9 cellular contexts compared by ENCODE assay signal in the genomic region with DNA sequence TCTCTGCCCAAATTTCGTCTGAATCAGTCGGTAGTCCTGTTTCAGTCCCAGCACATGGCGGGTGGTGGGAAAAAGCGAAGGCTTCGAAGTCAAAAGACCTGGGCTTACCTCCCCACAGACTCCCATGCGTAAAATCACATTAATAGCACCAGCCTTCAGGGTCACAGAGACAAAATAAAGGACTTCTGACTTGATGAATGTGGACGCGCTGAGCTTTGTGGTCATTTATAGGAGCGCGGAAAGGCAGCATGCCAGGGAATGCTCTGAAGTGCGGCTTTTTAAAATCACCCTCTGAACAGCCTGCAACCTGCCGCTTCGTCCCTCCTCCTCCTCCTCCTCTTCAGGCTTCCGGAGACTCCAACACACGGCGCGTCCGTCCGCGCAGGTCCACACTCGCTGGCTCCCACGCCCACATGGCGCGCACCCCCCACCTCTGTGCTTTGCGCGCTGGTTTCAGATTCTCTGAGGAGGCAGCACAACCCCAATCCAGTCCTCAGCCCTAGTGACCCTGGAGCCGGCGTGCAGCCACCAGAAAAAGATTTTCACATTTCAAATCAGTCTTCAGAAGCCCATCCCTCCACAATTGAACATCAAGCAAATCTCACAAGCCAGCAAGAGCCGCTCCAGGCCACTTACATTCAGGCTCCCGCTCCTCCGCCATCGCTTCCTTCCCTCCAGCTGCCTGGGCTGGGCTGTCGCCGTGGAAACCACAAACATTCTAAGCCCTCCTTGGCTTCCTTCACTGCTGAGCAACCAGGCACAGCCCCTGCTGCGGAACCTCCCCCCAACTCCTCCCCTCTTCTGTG. TPM values are rescaled to one million over a fixed set of nuclear protein-coding genes. Genes with fewer than 3 reads are reported as not detected.
DNase-seq lines count a peak whose midpoint lies in the region; ATAC-seq and TF ChIP-seq lines count a peak whose summit lies in the region.
"Had no signal": no experiment of that assay in that cellular context is flagged by ENCODE, and none has a peak within 500 bp of the region (broad histone marks: within the 10 kb centered on the region; RNA-seq: fewer than 3 reads in every experiment).

A gene (minus strand): TSS at position 680 of the 806 bp plus-strand sequence. CDS start 19 bp downstream, at position 661.

- H3K36me3 ChIP-seq in left lung (no peaks in the 10 kb centered on the region), stomach (no peaks in the 10 kb centered on the region)

- H3K9me3 ChIP-seq in left lung (no peaks in the 10 kb centered on the region), stomach (no peaks in the 10 kb centered on the region)

- peak within 1 kb of the TSS; percentile 56 for H3K4me3 ChIP-seq in choroid plexus epithelial cell (ENCODE audit: low read depth, low read length)
- peak within 1 kb of the TSS; percentile 8 to 17 for H3K4me3 ChIP-seq in left lung
- H3K4me3 ChIP-seq in stomach = peak within 1 kb of the TSS; percentile 41 to 50 (median 46)

- no peak for TF ChIP-seq CTCF in choroid plexus epithelial cell (conservative IDR thresholded peaks at IDR 0.05; ENCODE audit: low read depth, low read length)
- no peak for TF ChIP-seq CTCF in left lung (IDR thresholded peaks at IDR 0.05)
- no peak for TF ChIP-seq CTCF in stomach (IDR thresholded peaks at IDR 0.05)

- WGBS in stomach, 5 donors = 6 to 8% (median 7%) methylated on average over 34 to 35 of the region's 35 CpGs

- H3K4me1 ChIP-seq in left lung (no peaks in the 10 kb centered on the region), stomach (peaks cover 0 to 17% (median 8%) of the 10 kb centered on the region in 4 donors)

- no peak for TF ChIP-seq POLR2A in stomach (IDR thresholded peaks at IDR 0.05)

- peak; percentile 98 for ATAC-seq in left lung
- ATAC-seq in GM21737 (IDR thresholded peaks at IDR 0.05; ENCODE audit: unreplicated experiment) = no peak
- ATAC-seq in HG03460 (IDR thresholded peaks at IDR 0.05; ENCODE audit: unreplicated experiment) = no peak

- no peaks in the 10 kb centered on the region for H3K27me3 ChIP-seq in left lung
- H3K27me3 ChIP-seq in stomach = no peaks in the 10 kb centered on the region

- no peak for TF ChIP-seq EP300 in stomach (IDR thresholded peaks at IDR 0.05)

- DNase-seq in ELF-1 (ENCODE audit: low read depth, low spot score) (peak; percentile 90), NCI-H524 (lab: John Stamatoyannopoulos, UW) (peak; percentile 81 to 92), choroid plexus epithelial cell (ENCODE audit: low read depth) (peak; percentile 92), left lung (peak; percentile 42 to 81), stomach (no peak), AG08396 (ENCODE audit: low spot score) (no peak)

- H3K27ac ChIP-seq in left lung (no peak within 1 kb of the TSS), stomach (peak within 1 kb of the TSS in 1 of 5 donors; percentile 15)
- H3K27ac ChIP-seq: HL-60 had no signal

- intact Hi-C loops in left lung (cut with DNase I) (no loop called here), stomach (cut with DNase I; ENCODE audit: low total_unique reads) (no loop called here)

RNA-seq across cellular contexts. Expression of the gene that starts here (rescaled TPM):
- 1 to 10 TPM in 1 of 2 donors, not detected in 1; 3.0 TPM for total RNA-seq in left lung
- total RNA-seq in stomach = 1 to 10 TPM in 1 of 5 donors, not detected in 4; 1.3 TPM
- under 1 TPM in 1 of 3 donors, not detected in 2; 0.31 TPM for polyA plus RNA-seq in stomach

Comparison
In these comparisons a context has a peak if more than half of its experiments do, and no peak if none do; other contexts are left out.
1. DNase-seq: peak in ELF-1 (single experiment), NCI-H524 (2 of 2), choroid plexus epithelial cell (single experiment) and left lung (2 of 2); none in stomach (single experiment) and AG08396 (single experiment).
2. Peak in every context shown above with its lines, with median percentiles within 50 percentile points of each other: H3K4me3 ChIP-seq.